ENCODE assay signal across 1 cellular context in genomic region chr18:28167835-28168349, GRCh38.
A peak's percentile ranks its signal among the peaks of the same experiment; 100 is the strongest.
TF ChIP-seq lines count a peak whose summit lies in the region.

No MANE protein-coding gene starts in this region.

TF ChIP-seq in HEK293, 187 proteins besides CTCF, POLR2A, EP300 and RAD21 (continued from another document):
- TF ChIP-seq TCF7L2 (IDR thresholded peaks at IDR 0.05; ENCODE audit: borderline replicate concordance, low read depth, low read length) (peak; percentile 41; the same call in 1 of the 2 replicates), ZNF768 (tag by site-specific recombination; IDR thresholded peaks at IDR 0.05) (no peak), ZNF776 (tag by site-specific recombination; IDR thresholded peaks at IDR 0.05; ENCODE audit: borderline replicate concordance) (no peak), ZNF274 (IDR thresholded peaks at IDR 0.05; ENCODE audit: low read length) (no peak), ZNF274 (tag by site-specific recombination; IDR thresholded peaks at IDR 0.05; ENCODE audit: borderline replicate concordance) (no peak), PRDM6 (tag by site-specific recombination; IDR thresholded peaks at IDR 0.05) (peak; percentile 51), ZFHX2 (tag by site-specific recombination; conservative IDR thresholded peaks at IDR 0.05) (peak; percentile 46; the same call in 1 of the 2 replicates), MZF1 (tag by site-specific recombination; IDR thresholded peaks at IDR 0.05; ENCODE audit: borderline replicate concordance) (peak; percentile 19; the same call in 1 of the 2 replicates)
